26 cellular contexts compared by ENCODE assay signal in genomic region chr1:216553040-216553439, GRCh38.
"Had no signal": no experiment of that assay in that cellular context is flagged by ENCODE, and none has a peak within 500 bp of the region (broad histone marks: within the 10 kb centered on the region; RNA-seq: fewer than 3 reads in every experiment).

No MANE protein-coding gene starts in this region.

- FAIRE-seq: HepG2, K562 had no signal

- H3K4me1 Mint-ChIP-seq: T-cell had no signal

- H3K4me3 Mint-ChIP-seq: IgD-negative memory B cell, T-cell had no signal

- H3K4me2 ChIP-seq: KMS-11, SK-N-SH had no signal

- DNase-seq: Kasumi-1; MV-4-11; NCI-H1048; NCI-H1105; NCI-H1436 treated with DMSO at 0.1 percent for 48 hours; NCI-H1694; NCI-H187 treated with DMSO at 0.1 percent for 48 hours; NCI-H2029 treated with DMSO at 0.1 percent for 48 hours; NCI-H2171 treated with DMSO at 0.1 percent for 48 hours; NCI-H345; NCI-H446 treated with DMSO at 0.1 percent for 48 hours; NCI-H510A treated with DMSO at 0.1 percent for 48 hours; NCI-H526; NCI-H748 treated with DMSO at 0.1 percent for 48 hours; NK-92 treated with Interleukin-12 subunit alpha and Interleukin-12 subunit beta, amount 100 ng/mL, for 24 hours; PC-3; SHP77; SK-N-SH; SW 1271; T-cell had no signal

- H3K27ac Mint-ChIP-seq: IgD-negative memory B cell, T-cell had no signal

- H3K4me3 ChIP-seq: K562 had no signal

- H3K9me3 Mint-ChIP-seq: IgD-negative memory B cell had no signal

- H3K9ac ChIP-seq: KMS-11, SK-N-SH had no signal

- H3K27ac ChIP-seq: KMS-11, RWPE1 had no signal

- H3K27me3 Mint-ChIP-seq: IgD-negative memory B cell, T-cell had no signal

- H3K9me3 ChIP-seq: SK-N-SH had no signal

- H3K36me3 Mint-ChIP-seq: IgD-negative memory B cell, T-cell had no signal

- ATAC-seq: HepG2, K562, Panc1, PC-3, T-cell had no signal
